25 cellular contexts compared by ENCODE assay signal in the genomic region with DNA sequence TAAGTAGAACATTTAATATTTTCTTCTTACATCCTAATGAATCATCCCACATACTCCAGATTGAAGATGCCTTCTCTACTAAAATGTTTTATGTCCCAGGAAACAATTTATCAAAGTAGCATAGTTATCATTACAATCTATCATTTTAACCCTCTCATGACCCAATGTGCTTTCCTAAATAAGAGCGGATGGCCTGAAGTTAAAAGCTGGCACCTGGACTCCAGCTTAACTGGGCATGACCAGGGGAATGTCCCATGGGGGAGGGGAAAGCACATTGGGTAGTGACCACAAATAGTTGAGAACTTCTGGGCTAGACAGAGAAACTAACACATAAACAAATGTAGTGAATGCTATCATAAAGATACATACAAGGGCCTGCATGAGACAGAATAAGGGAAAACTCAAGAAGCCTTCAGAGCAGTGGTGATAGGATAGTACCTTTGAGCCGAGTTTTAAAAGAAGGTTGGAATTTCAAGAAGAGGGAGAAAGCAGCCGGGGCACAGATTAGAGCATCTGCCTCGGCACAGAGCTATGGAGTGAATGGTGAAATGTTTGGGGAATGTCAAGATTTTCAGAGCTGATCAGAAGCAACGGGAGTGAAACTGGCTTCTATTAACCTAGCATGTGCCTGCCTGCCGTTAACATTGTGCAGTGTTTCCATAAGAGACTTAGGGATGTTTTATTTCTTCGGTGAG.
DNase-seq lines count a peak whose midpoint lies in the region; ATAC-seq, FAIRE-seq and TF ChIP-seq lines count a peak whose summit lies in the region.
"Had no signal": no experiment of that assay in that cellular context is flagged by ENCODE, and none has a peak within 500 bp of the region (broad histone marks: within the 10 kb centered on the region; RNA-seq: fewer than 3 reads in every experiment).

No MANE protein-coding gene starts in this region.

- H3K4me3 Mint-ChIP-seq in activated CD8-positive, alpha-beta T cell treated with anti-CD3 and anti-CD28 coated beads, Interleukin-2, amount 10 ng/mL, durations not matched to agents 7 days and 5 days, result no peak overlapping the region
- H3K4me3 Mint-ChIP-seq in activated CD8-positive, alpha-beta T cell treated with anti-CD3 and anti-CD28 coated beads for 36 hours, result no peak overlapping the region
- H3K4me3 Mint-ChIP-seq: activated CD4-positive, alpha-beta T cell treated with anti-CD3 and anti-CD28 coated beads, Interleukin-2, amount 10 ng/mL, durations not matched to agents 7 days and 5 days; immature natural killer cell; neural crest cell; T-cell had no signal

- H3K27ac Mint-ChIP-seq in activated CD8-positive, alpha-beta T cell treated with anti-CD3 and anti-CD28 coated beads, Interleukin-2, amount 10 ng/mL, durations not matched to agents 7 days and 5 days, result peak overlapping the region; percentile 10
- no peak overlapping the region for H3K27ac Mint-ChIP-seq in activated CD8-positive, alpha-beta T cell treated with anti-CD3 and anti-CD28 coated beads for 36 hours
- H3K27ac Mint-ChIP-seq: activated CD4-positive, alpha-beta T cell treated with anti-CD3 and anti-CD28 coated beads, Interleukin-2, amount 10 ng/mL, durations not matched to agents 7 days and 5 days had no signal

- TF ChIP-seq POLR2A in esophagus muscularis mucosa (IDR thresholded peaks at IDR 0.05; ENCODE audit: low read depth), result no peak

- peaks cover 4% of the 10 kb centered on the region for H3K9me3 Mint-ChIP-seq in activated CD8-positive, alpha-beta T cell treated with anti-CD3 and anti-CD28 coated beads, Interleukin-2, amount 10 ng/mL, durations not matched to agents 7 days and 5 days (ENCODE audit: insufficient read depth)
- H3K9me3 Mint-ChIP-seq in activated CD8-positive, alpha-beta T cell treated with anti-CD3 and anti-CD28 coated beads for 36 hours, result peaks cover 3% of the 10 kb centered on the region
- H3K9me3 Mint-ChIP-seq: activated CD4-positive, alpha-beta T cell treated with anti-CD3 and anti-CD28 coated beads, Interleukin-2, amount 10 ng/mL, durations not matched to agents 7 days and 5 days; neural crest cell; T-cell had no signal

- H3K27ac ChIP-seq in esophagus muscularis mucosa (replicated peaks in 1 of 4) (peak overlapping the region in 3 of 4 donors; percentile 18 to 48 (median 43)), muscle layer of colon (ENCODE audit: low read depth, low read length) (peak overlapping the region; percentile 15), small intestine (ENCODE audit: low read depth in 1 of 2, low read length in 1 of 2) (peak overlapping the region; percentile 56 to 91)
- H3K27ac ChIP-seq: 22Rv1, breast epithelium, heart left ventricle had no signal

- peaks cover 16% of the 10 kb centered on the region for H3K4me1 Mint-ChIP-seq in activated CD8-positive, alpha-beta T cell treated with anti-CD3 and anti-CD28 coated beads, Interleukin-2, amount 10 ng/mL, durations not matched to agents 7 days and 5 days (ENCODE audit: low read depth)
- H3K4me1 Mint-ChIP-seq in activated CD8-positive, alpha-beta T cell treated with anti-CD3 and anti-CD28 coated beads for 36 hours (ENCODE audit: low read depth), result peaks cover 30% of the 10 kb centered on the region

- FAIRE-seq in small intestine (lab: Jason Lieb, UNC), result no peak
- FAIRE-seq: H1, urothelium cell line had no signal

- no peak for ATAC-seq in activated CD8-positive, alpha-beta T cell treated with anti-CD3 and anti-CD28 coated beads, Interleukin-2, amount 10 ng/mL, durations not matched to agents 7 days and 5 days
- ATAC-seq in activated CD8-positive, alpha-beta T cell treated with anti-CD3 and anti-CD28 coated beads for 36 hours, result no peak
- ATAC-seq in GM19351 (IDR thresholded peaks at IDR 0.05; ENCODE audit: unreplicated experiment), result no peak
- ATAC-seq: Right ventricle myocardium inferior, T-cell had no signal

- POLR2A ChIA-PET in activated CD8-positive, alpha-beta T cell treated with anti-CD3 and anti-CD28 coated beads, Interleukin-2, amount 10 ng/mL, durations not matched to agents 7 days and 5 days (lab: Charles Lee), result no interaction called here
- POLR2A ChIA-PET in activated CD8-positive, alpha-beta T cell treated with anti-CD3 and anti-CD28 coated beads for 36 hours (lab: Charles Lee), result no interaction called here

- H3K4me3 ChIP-seq in esophagus muscularis mucosa (no peak overlapping the region), muscle layer of colon (ENCODE audit: low read depth in 1 of 2, low read length in 2 of 2) (no peak overlapping the region), small intestine (ENCODE audit: low read depth in 1 of 2, low read length in 2 of 2) (no peak overlapping the region)
- H3K4me3 ChIP-seq: breast epithelium, heart left ventricle, lung had no signal

- no peak for TF ChIP-seq CTCF in activated CD8-positive, alpha-beta T cell treated with anti-CD3 and anti-CD28 coated beads for 36 hours (IDR thresholded peaks at IDR 0.05)
- TF ChIP-seq CTCF in esophagus muscularis mucosa (IDR thresholded peaks at IDR 0.05), result no peak

- intact Hi-C loops in activated CD8-positive, alpha-beta T cell treated with anti-CD3 and anti-CD28 coated beads for 36 hours (cut with micrococcal nuclease), result no loop called here
- intact Hi-C loops in esophagus muscularis mucosa (cut with DNase I), result no loop called here

- H3K36me3 ChIP-seq in esophagus muscularis mucosa, result no peaks in the 10 kb centered on the region
- no peaks in the 10 kb centered on the region for H3K36me3 ChIP-seq in muscle layer of colon (ENCODE audit: insufficient read depth, low read length)
- H3K36me3 ChIP-seq in small intestine (ENCODE audit: control insufficient read depth in 2 of 2, insufficient read depth in 2 of 2, low read length in 2 of 2), result no peaks in the 10 kb centered on the region
- H3K36me3 ChIP-seq: BE2C, breast epithelium, heart left ventricle had no signal

- H3K9ac ChIP-seq in muscle layer of colon (ENCODE audit: low read length), result no peak overlapping the region

- H3K36me3 Mint-ChIP-seq in activated CD8-positive, alpha-beta T cell treated with anti-CD3 and anti-CD28 coated beads, Interleukin-2, amount 10 ng/mL, durations not matched to agents 7 days and 5 days (ENCODE audit: low read depth), result peaks cover 2% of the 10 kb centered on the region
- no peaks in the 10 kb centered on the region for H3K36me3 Mint-ChIP-seq in activated CD8-positive, alpha-beta T cell treated with anti-CD3 and anti-CD28 coated beads for 36 hours (ENCODE audit: low read depth)
- H3K36me3 Mint-ChIP-seq: immature natural killer cell, T-cell had no signal

- 49% methylated on average over 7 of the region's 7 CpGs for WGBS in esophagus muscularis mucosa
- WGBS in small intestine, 3 donors, result 26 to 49% (median 44%) methylated on average over 7 of the region's 7 CpGs

- H3K27me3 Mint-ChIP-seq in activated CD8-positive, alpha-beta T cell treated with anti-CD3 and anti-CD28 coated beads, Interleukin-2, amount 10 ng/mL, durations not matched to agents 7 days and 5 days (ENCODE audit: low read depth), result no peaks in the 10 kb centered on the region
- no peaks in the 10 kb centered on the region for H3K27me3 Mint-ChIP-seq in activated CD8-positive, alpha-beta T cell treated with anti-CD3 and anti-CD28 coated beads for 36 hours
- H3K27me3 Mint-ChIP-seq: T-cell had no signal

- TF ChIP-seq EP300 in esophagus muscularis mucosa (IDR thresholded peaks at IDR 0.05), result no peak

- H3K4me1 ChIP-seq in esophagus muscularis mucosa (peaks cover 12 to 83% (median 59%) of the 10 kb centered on the region in 4 donors), muscle layer of colon (ENCODE audit: insufficient read depth, low read length) (no peaks in the 10 kb centered on the region), small intestine (ENCODE audit: control insufficient read depth in 2 of 2, insufficient read depth in 1 of 2, low read depth in 1 of 2, low read length in 1 of 2) (peaks cover 10 to 13% of the 10 kb centered on the region in 2 donors)
- H3K4me1 ChIP-seq: breast epithelium had no signal

- no peaks in the 10 kb centered on the region for H3K9me3 ChIP-seq in esophagus muscularis mucosa
- no peaks in the 10 kb centered on the region for H3K9me3 ChIP-seq in muscle layer of colon (ENCODE audit: low read length)
- H3K9me3 ChIP-seq in small intestine (ENCODE audit: control insufficient read depth, low read depth), result no peaks in the 10 kb centered on the region
- H3K9me3 ChIP-seq: BE2C, breast epithelium had no signal

- CTCF ChIA-PET in activated CD8-positive, alpha-beta T cell treated with anti-CD3 and anti-CD28 coated beads, Interleukin-2, amount 10 ng/mL, durations not matched to agents 7 days and 5 days (lab: Charles Lee), result interaction anchor here (1.3 kb wide), 1 partner anchor 60 kb away, joined by 5 read pairs; no protein-coding TSS in a partner anchor
- CTCF ChIA-PET in activated CD8-positive, alpha-beta T cell treated with anti-CD3 and anti-CD28 coated beads for 36 hours (lab: Charles Lee), result interaction anchor here (1.5 to 1.7 kb wide), 2 partner anchors 60 kb away, joined by 3 to 5 read pairs; no protein-coding TSS in a partner anchor

- H3K27me3 ChIP-seq in esophagus muscularis mucosa (no peaks in the 10 kb centered on the region), muscle layer of colon (ENCODE audit: control insufficient read depth in 1 of 2, insufficient read depth in 2 of 2, low read length in 2 of 2) (no peaks in the 10 kb centered on the region), small intestine (ENCODE audit: control insufficient read depth in 2 of 2, insufficient read depth in 2 of 2, low read length in 2 of 2) (no peaks in the 10 kb centered on the region)
- H3K27me3 ChIP-seq: BE2C, breast epithelium, heart left ventricle had no signal

- DNase-seq in activated CD8-positive, alpha-beta T cell treated with anti-CD3 and anti-CD28 coated beads, Interleukin-2, amount 10 ng/mL, durations not matched to agents 7 days and 5 days, result no peak
- no peak for DNase-seq in activated CD8-positive, alpha-beta T cell treated with anti-CD3 and anti-CD28 coated beads for 36 hours
- DNase-seq in esophagus muscularis mucosa (ENCODE audit: extremely low spot score) (no peak), small intestine (no peak), A172 (ENCODE audit: low spot score) (no peak), SKM-1 treated with dmso at 0.1 percent for 144 hours (lab: John Stamatoyannopoulos, UW; ENCODE audit: unreplicated experiment) (no peak)
- DNase-seq: activated CD4-positive, alpha-beta T cell treated with anti-CD3 and anti-CD28 coated beads, Interleukin-2, amount 10 ng/mL, durations not matched to agents 7 days and 5 days; activated CD8-positive, alpha-beta memory T cell treated with anti-CD3 and anti-CD28 coated beads, Interleukin-2, amount 50 U/mL, for 4 hours; BE2C; heart left ventricle; immature natural killer cell; MM.1S; NCI-H1436 treated with DMSO at 0.1 percent for 48 hours; NCI-H69; stimulated activated CD4-positive, alpha-beta T cell treated with anti-CD3 and anti-CD28 coated beads, Interleukin-12 subunit alpha, Interleukin-12 subunit beta, amount 100 ng/mL, for 4 hours; T-cell had no signal

Comparison
In these comparisons a context has a peak if more than half of its experiments do, and no peak if none do; other contexts are left out.
1. H3K27ac ChIP-seq: peak in every context shown above with its lines; median percentile 74 in small intestine; 43 in esophagus muscularis mucosa; 15 in muscle layer of colon.